ENCODE assay signal across 26 cellular contexts in genomic region chr22:23744485-23744884, GRCh38. TPM values are rescaled to one million over a fixed set of nuclear protein-coding genes. Genes with fewer than 3 reads are reported as not detected.
"Had no signal": no experiment of that assay in that cellular context is flagged by ENCODE, and none has a peak within 500 bp of the region (broad histone marks: within the 10 kb centered on the region; RNA-seq: fewer than 3 reads in every experiment).

No MANE protein-coding gene starts in this region.

- H3K27me3 ChIP-seq: MG63, Peyer's patch, SJCRH30 had no signal

- H3K27ac ChIP-seq: PC-9, Peyer's patch, SJCRH30 had no signal

- ATAC-seq: Right ventricle myocardium inferior, SK-N-SH treated with all-trans-retinoic acid at 6 μM for 48 hours had no signal

- H3K9me3 ChIP-seq: MG63, Peyer's patch, SJCRH30 had no signal

- H2AFZ ChIP-seq: PC-9 had no signal

- H3K4me2 ChIP-seq: PC-9 had no signal

- H3K4me1 ChIP-seq: Peyer's patch, SJCRH30 had no signal

- DNase-seq: IMR-90, KG1, MG63, NCI-H1092, NCI-H1105 treated with DMSO at 0.1 percent for 48 hours, NCI-H1417 treated with DMSO at 0.1 percent for 48 hours, NCI-H146, NCI-H1694 treated with DMSO at 0.1 percent for 48 hours, NCI-H1930, NCI-H2081, NCI-H2107, NCI-H226, NCI-H446, NCI-H510A, NCI-H524 treated with DMSO at 0.1 percent for 48 hours, NCI-H69, NCI-H774, OCI-M1, PC-9, Peyer's patch, SHP77 treated with DMSO at 0.1 percent for 48 hours, SJCRH30 had no signal

- H3K4me3 ChIP-seq: MG63, PC-9, Peyer's patch, SJCRH30 had no signal

RNA-seq across cellular contexts. Expression of gene VPREB3, which starts 9.7 kb away (rescaled TPM):
- total RNA-seq: HT-29, IMR-90, RPMI7951 had no signal
- polyA plus RNA-seq: IMR-90 had no signal

RNA-seq across cellular contexts. Expression of gene C22orf15, which starts 18.3 kb away (rescaled TPM):
- total RNA-seq: HT-29, PC-9, Peyer's patch, Right ventricle myocardium inferior, RPMI7951, SJCRH30 had no signal
